In the genomic region with DNA sequence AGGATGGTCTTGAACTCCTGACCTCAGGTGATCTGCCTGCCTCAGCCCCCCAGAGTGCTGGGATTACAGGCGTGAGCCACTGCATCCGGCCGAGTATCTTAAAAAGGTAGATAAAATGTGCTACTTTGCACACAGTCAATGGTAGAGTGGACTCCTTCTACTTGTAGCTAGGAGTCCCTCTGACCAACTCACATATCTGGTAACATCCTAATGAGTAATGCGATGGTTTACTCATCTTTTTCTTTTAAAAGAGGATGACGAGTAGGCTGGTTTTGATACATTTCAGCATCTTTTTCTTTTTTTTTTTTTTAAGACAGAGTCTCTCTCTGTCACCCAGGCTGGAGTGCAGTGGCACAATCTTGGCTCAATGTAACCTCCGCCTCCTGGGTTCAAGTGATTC, we compare ENCODE assay signal across 8 cellular contexts.
A peak's percentile ranks its signal among the peaks of the same experiment; 100 is the strongest.
DNase-seq lines count a peak whose midpoint lies in the region; ATAC-seq, FAIRE-seq and TF ChIP-seq lines count a peak whose summit lies in the region.
"Not testable (repeated sequence)": the region's sequence is repeated elsewhere in the genome, so short reads cannot be mapped to it uniquely, and the experiment has no call there.

No MANE protein-coding gene starts in this region.

- H3K4me3 Mint-ChIP-seq in activated CD4-positive, alpha-beta T cell treated with anti-CD3 and anti-CD28 coated beads for 36 hours = not testable (repeated sequence)

- FAIRE-seq in RCC 7860 (lab: Jason Lieb, UNC) = not testable (repeated sequence)

- peak; percentile 60 for ATAC-seq in activated CD4-positive, alpha-beta T cell treated with anti-CD3 and anti-CD28 coated beads for 36 hours

- POLR2A ChIA-PET in activated CD4-positive, alpha-beta T cell treated with anti-CD3 and anti-CD28 coated beads for 36 hours (lab: Charles Lee) = not testable (repeated sequence)

- H3K27me3 Mint-ChIP-seq in activated CD4-positive, alpha-beta T cell treated with anti-CD3 and anti-CD28 coated beads for 36 hours = not testable (repeated sequence)

- CTCF ChIA-PET in activated CD4-positive, alpha-beta T cell treated with anti-CD3 and anti-CD28 coated beads for 36 hours (lab: Charles Lee) = interaction anchor here (0.6 kb wide), 1 partner anchor 102 kb away, joined by 3 read pairs; no protein-coding TSS in a partner anchor

- intact Hi-C loops in activated CD4-positive, alpha-beta T cell treated with anti-CD3 and anti-CD28 coated beads for 36 hours (cut with DNase I, micrococcal nuclease) = not testable (repeated sequence)

- peaks cover 14% of the 10 kb centered on the region for H3K36me3 Mint-ChIP-seq in activated CD4-positive, alpha-beta T cell treated with anti-CD3 and anti-CD28 coated beads for 36 hours (ENCODE audit: low read depth)

- not testable (repeated sequence) for H3K4me1 Mint-ChIP-seq in activated CD4-positive, alpha-beta T cell treated with anti-CD3 and anti-CD28 coated beads for 36 hours

- H3K9me3 Mint-ChIP-seq in activated CD4-positive, alpha-beta T cell treated with anti-CD3 and anti-CD28 coated beads for 36 hours (ENCODE audit: low read depth) = not testable (repeated sequence)

- DNase-seq in AG10803 (ENCODE audit: low read depth) = peak; percentile 3
- DNase-seq in GM03348 (ENCODE audit: low spot score) = peak; percentile 16
- peak; percentile 84 for DNase-seq in HT1080 (ENCODE audit: low read depth)
- peak; percentile 31 for DNase-seq in RCC 7860 (ENCODE audit: low spot score)
- not testable (repeated sequence) for DNase-seq in activated CD4-positive, alpha-beta T cell treated with anti-CD3 and anti-CD28 coated beads for 36 hours
- peak; percentile 64 for DNase-seq in epithelial cell of esophagus (ENCODE audit: low read depth)
- DNase-seq in iris pigment epithelial cell (ENCODE audit: low read depth) = peak; percentile 38
- peak; percentile 21 for DNase-seq in stromal cell of bone marrow (ENCODE audit: low read depth)

- not testable (repeated sequence) for TF ChIP-seq CTCF in AG10803 (conservative IDR thresholded peaks at IDR 0.05; ENCODE audit: low read length); epithelial cell of esophagus (IDR thresholded peaks at IDR 0.05; ENCODE audit: insufficient read depth, low read depth, low read length, missing control alignments)

- not testable (repeated sequence) for H3K4me3 ChIP-seq in AG10803 (ENCODE audit: low read length); epithelial cell of esophagus (ENCODE audit: low read length)

- H3K27ac Mint-ChIP-seq in activated CD4-positive, alpha-beta T cell treated with anti-CD3 and anti-CD28 coated beads for 36 hours = not testable (repeated sequence)
